18 cellular contexts compared by ENCODE assay signal in the genomic region with DNA sequence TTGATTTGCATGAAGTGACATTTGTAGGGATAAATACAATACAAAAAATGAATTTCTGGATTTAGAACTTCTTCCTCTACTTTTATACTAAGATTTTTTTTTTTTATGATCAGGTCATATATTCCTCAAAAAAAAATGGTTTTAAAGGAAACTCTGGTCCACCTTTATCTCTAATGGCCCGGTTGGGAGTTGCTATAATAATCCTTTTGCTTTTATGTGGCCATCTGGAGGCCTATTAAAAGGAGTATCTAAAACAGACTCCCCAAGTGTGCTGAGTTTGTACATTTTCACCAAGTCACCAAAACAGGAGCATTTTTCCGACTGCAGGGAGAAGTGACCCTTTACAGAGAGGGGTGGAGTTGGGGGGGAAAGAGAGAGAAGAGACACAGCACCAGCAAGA.
DNase-seq lines count a peak whose midpoint lies in the region; ATAC-seq and TF ChIP-seq lines count a peak whose summit lies in the region.
"Had no signal": no experiment of that assay in that cellular context is flagged by ENCODE, and none has a peak within 500 bp of the region (broad histone marks: within the 10 kb centered on the region; RNA-seq: fewer than 3 reads in every experiment).

No MANE protein-coding gene starts in this region.

- H2BK120ac ChIP-seq in mesenchymal stem cell (ENCODE audit: low read depth, low read length) = no peak overlapping the region

- H3K27me3 Mint-ChIP-seq in natural killer cell treated with Interleukin-12 subunit alpha and Interleukin-12 subunit beta and Interleukin-15 and Interleukin-18, amount 100 ng/mL, for 72 hours = no peaks in the 10 kb centered on the region
- H3K27me3 Mint-ChIP-seq: CD4-positive, alpha-beta T cell had no signal

- no peaks in the 10 kb centered on the region for H3K36me3 Mint-ChIP-seq in natural killer cell treated with Interleukin-12 subunit alpha and Interleukin-12 subunit beta and Interleukin-15 and Interleukin-18, amount 100 ng/mL, for 72 hours

- no peak overlapping the region for H3K4me3 ChIP-seq in mesenchymal stem cell (ENCODE audit: insufficient read depth in 1 of 2, low read depth in 1 of 2, low read length in 2 of 2)
- no peak overlapping the region for H3K4me3 ChIP-seq in spleen
- H3K4me3 ChIP-seq: A549, GM12878, GM23338 had no signal

- no peaks in the 10 kb centered on the region for H3K4me1 Mint-ChIP-seq in natural killer cell treated with Interleukin-12 subunit alpha and Interleukin-12 subunit beta and Interleukin-15 and Interleukin-18, amount 100 ng/mL, for 72 hours (ENCODE audit: low read depth in 2 of 2)

- no peak overlapping the region for H2BK5ac ChIP-seq in mesenchymal stem cell (ENCODE audit: low read depth, low read length, poor library complexity, severe bottlenecking)

- no peak overlapping the region for H2BK15ac ChIP-seq in mesenchymal stem cell (ENCODE audit: low read depth, poor library complexity, severe bottlenecking)

- H3K4me2 ChIP-seq in mesenchymal stem cell (ENCODE audit: low read length, poor library complexity, severe bottlenecking) = no peak overlapping the region
- H3K4me2 ChIP-seq: A549, GM23338 had no signal

- no peak overlapping the region for H4K8ac ChIP-seq in mesenchymal stem cell (ENCODE audit: low read length)

- H3K4ac ChIP-seq in mesenchymal stem cell (ENCODE audit: low read depth in 1 of 2, low read length in 2 of 2) = no peak overlapping the region

- peak overlapping the region; percentile 19 for H2AK5ac ChIP-seq in mesenchymal stem cell (ENCODE audit: low read length, severe bottlenecking)

- peaks cover 8% of the 10 kb centered on the region for H3K9me3 Mint-ChIP-seq in natural killer cell treated with Interleukin-12 subunit alpha and Interleukin-12 subunit beta and Interleukin-15 and Interleukin-18, amount 100 ng/mL, for 72 hours
- H3K9me3 Mint-ChIP-seq: GM23338 had no signal

- H2BK12ac ChIP-seq in mesenchymal stem cell (ENCODE audit: low read length in 2 of 2) = no peak overlapping the region

- no peak for ATAC-seq in natural killer cell treated with Interleukin-12 subunit alpha and Interleukin-12 subunit beta and Interleukin-15 and Interleukin-18, amount 100 ng/mL, for 72 hours
- no peak for ATAC-seq in GM18511 (IDR thresholded peaks at IDR 0.05; ENCODE audit: unreplicated experiment)
- ATAC-seq: A549, GM12878, GM23338 had no signal

- WGBS in mesenchymal stem cell = 67% methylated on average over 2 of the region's 2 CpGs
- 73 to 92% (median 78%) methylated on average over 2 of the region's 2 CpGs for WGBS in spleen, 5 donors

- TF ChIP-seq POLR2A in spleen (IDR thresholded peaks at IDR 0.05) = no peak

- DNase-seq in DMS 273 (lab: John Stamatoyannopoulos, UW; ENCODE audit: unreplicated experiment) = peak; percentile 22
- no peak for DNase-seq in DMS 273 treated with DMSO at 0.1 percent for 48 hours (lab: John Stamatoyannopoulos, UW)
- DNase-seq in NCI-H2227 (lab: John Stamatoyannopoulos, UW; ENCODE audit: unreplicated experiment) = peak; percentile 69
- peak; percentile 63 for DNase-seq in NCI-H82 (lab: John Stamatoyannopoulos, UW)
- no peak for DNase-seq in mesenchymal stem cell
- no peak for DNase-seq in natural killer cell treated with Interleukin-12 subunit alpha and Interleukin-12 subunit beta and Interleukin-15 and Interleukin-18, amount 100 ng/mL, for 72 hours (ENCODE audit: low spot score)
- no peak for DNase-seq in spleen
- DNase-seq: AML-193; CD4-positive, alpha-beta T cell; DMS53; DND-41; EL; HCEC 1CT had no signal

- no peak overlapping the region for H3K18ac ChIP-seq in mesenchymal stem cell (ENCODE audit: low read depth in 1 of 2, low read length in 2 of 2)

- H3K9me3 ChIP-seq in mesenchymal stem cell (ENCODE audit: control insufficient read depth, low read length) (no peaks in the 10 kb centered on the region), spleen (no peaks in the 10 kb centered on the region)
- H3K9me3 ChIP-seq: A549 had no signal

- H3K79me1 ChIP-seq in mesenchymal stem cell (replicated peaks; ENCODE audit: low read length, poor library complexity, severe bottlenecking) = no peaks in the 10 kb centered on the region

- H3K9ac ChIP-seq in mesenchymal stem cell (ENCODE audit: low read length) = no peak overlapping the region

- H3K27ac ChIP-seq in mesenchymal stem cell (ENCODE audit: low read length, poor library complexity, severe bottlenecking) = no peak overlapping the region
- H3K27ac ChIP-seq in spleen = no peak overlapping the region
- H3K27ac ChIP-seq: A549, C4-2B had no signal

- no peak overlapping the region for H4K91ac ChIP-seq in mesenchymal stem cell (ENCODE audit: low read length)

- H3K4me1 ChIP-seq in mesenchymal stem cell (ENCODE audit: control insufficient read depth, insufficient read depth, low read depth, low read length) = no peaks in the 10 kb centered on the region
- H3K4me1 ChIP-seq in spleen = no peaks in the 10 kb centered on the region
- H3K4me1 ChIP-seq: A549 had no signal

- H3K36me3 ChIP-seq in mesenchymal stem cell (ENCODE audit: control insufficient read depth in 1 of 2, insufficient read depth in 2 of 2, low read depth in 1 of 2, low read length in 2 of 2) (no peaks in the 10 kb centered on the region), spleen (no peaks in the 10 kb centered on the region)

- H3K4me3 Mint-ChIP-seq in natural killer cell treated with Interleukin-12 subunit alpha and Interleukin-12 subunit beta and Interleukin-15 and Interleukin-18, amount 100 ng/mL, for 72 hours = no peak overlapping the region
- H3K4me3 Mint-ChIP-seq: CD4-positive, alpha-beta T cell; GM23338 had no signal

- H3K14ac ChIP-seq in mesenchymal stem cell (ENCODE audit: low read length in 2 of 2) = no peak overlapping the region

- TF ChIP-seq CTCF in spleen (IDR thresholded peaks at IDR 0.05 in 8 of 11, conservative IDR thresholded peaks at IDR 0.05 in 3 of 11) = no peak

- no peak overlapping the region for H3K23ac ChIP-seq in mesenchymal stem cell (ENCODE audit: low read length in 2 of 2)

- intact Hi-C loops in spleen (cut with DNase I; ENCODE audit: low total_unique reads) = no loop called here

- H2AFZ ChIP-seq in mesenchymal stem cell (ENCODE audit: low read depth, low read length) = no peak overlapping the region
- H2AFZ ChIP-seq: GM23338 had no signal

- H3K27me3 ChIP-seq in mesenchymal stem cell (ENCODE audit: control insufficient read depth in 1 of 2, insufficient read depth in 1 of 2, low read length in 2 of 2) = no peaks in the 10 kb centered on the region
- H3K27me3 ChIP-seq in spleen (replicated peaks in 1 of 7) = no peaks in the 10 kb centered on the region

- H3K27ac Mint-ChIP-seq in natural killer cell treated with Interleukin-12 subunit alpha and Interleukin-12 subunit beta and Interleukin-15 and Interleukin-18, amount 100 ng/mL, for 72 hours = no peak overlapping the region
- H3K27ac Mint-ChIP-seq: CD4-positive, alpha-beta T cell; GM23338 had no signal

Comparison
In these comparisons a context has a peak if more than half of its experiments do, and no peak if none do; other contexts are left out.
1. DNase-seq: peak in DMS 273 (single experiment), NCI-H2227 (single experiment) and NCI-H82 (single experiment); none in DMS 273 treated with DMSO at 0.1 percent for 48 hours (single experiment), mesenchymal stem cell (single experiment), natural killer cell treated with Interleukin-12 subunit alpha and Interleukin-12 subunit beta and Interleukin-15 and Interleukin-18, amount 100 ng/mL, for 72 hours (single experiment) and spleen (single experiment).